8 cellular contexts compared by ENCODE assay signal in the genomic region with DNA sequence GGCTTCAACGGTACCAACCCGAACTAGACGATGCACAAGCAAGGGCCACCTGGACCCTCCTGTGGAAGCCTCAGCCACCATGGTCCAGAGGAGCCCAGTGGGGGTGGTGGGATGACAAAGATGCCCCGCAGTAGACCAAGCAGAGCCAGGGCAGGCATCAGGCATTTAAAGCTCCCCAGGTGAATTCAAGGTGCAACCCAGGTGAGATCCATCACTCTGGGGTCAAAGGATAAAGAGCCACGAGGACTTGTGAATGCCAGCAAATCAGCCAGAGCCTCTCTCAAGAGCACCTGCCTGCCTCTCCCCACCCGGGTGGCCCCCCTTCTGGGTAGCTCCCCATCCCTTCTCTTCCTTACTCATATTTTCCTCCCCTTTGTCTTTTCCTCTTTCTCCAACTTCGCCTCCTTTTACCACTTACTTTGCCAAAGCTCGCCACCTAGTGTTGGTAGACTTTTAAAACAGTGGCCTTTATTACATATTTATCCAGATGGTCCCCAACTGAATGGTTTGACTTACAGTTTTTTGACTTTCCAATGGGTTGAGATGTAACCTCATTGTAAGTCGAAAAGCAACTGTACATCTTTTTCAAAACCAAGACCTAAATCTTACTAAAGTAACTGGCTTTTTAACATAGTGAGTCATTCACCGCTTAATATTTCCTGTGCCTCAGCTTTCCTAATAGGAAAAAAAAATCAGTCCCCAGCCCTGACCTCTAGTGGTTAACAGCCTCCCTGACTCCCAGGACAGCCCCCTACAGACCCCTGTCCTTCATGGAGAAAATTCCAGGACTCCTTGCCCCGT. TPM values are rescaled to one million over a fixed set of nuclear protein-coding genes. Genes with fewer than 3 reads are reported as not detected.
DNase-seq lines count a peak whose midpoint lies in the region; ATAC-seq, FAIRE-seq and TF ChIP-seq lines count a peak whose summit lies in the region.

No MANE protein-coding gene starts in this region.

- H4K20me1 ChIP-seq in endothelial cell of umbilical vein (replicated peaks; ENCODE audit: control insufficient read depth, extremely low read depth, insufficient read depth, low read length), result no peaks in the 10 kb centered on the region

- peaks cover 4 to 10% of the 10 kb centered on the region in 2 experiments for H3K27me3 ChIP-seq in endothelial cell of umbilical vein (ENCODE audit: control insufficient read depth in 2 of 2, insufficient read depth in 2 of 2, low read length in 2 of 2)

- no peaks in the 10 kb centered on the region for H3K4me1 ChIP-seq in endothelial cell of umbilical vein (ENCODE audit: control insufficient read depth, extremely low read depth, insufficient read depth, low read length)

- no peaks in the 10 kb centered on the region for H3K79me2 ChIP-seq in endothelial cell of umbilical vein (ENCODE audit: control insufficient read depth, insufficient read depth, low read length)

- H3K36me3 ChIP-seq in endothelial cell of umbilical vein (ENCODE audit: control insufficient read depth in 2 of 2, extremely low read depth in 1 of 2, insufficient read depth in 2 of 2, low read length in 2 of 2), result no peaks in the 10 kb centered on the region

- in situ Hi-C loops in SK-MEL-5 (cut with HindIII; ENCODE audit: low pct_unique_long_range_greater_than_20kb, low sequenced_read_pairs), result no loop called here

- no peaks in the 10 kb centered on the region for H3K36me3 Mint-ChIP-seq in mesothelial cell of epicardium

- intact Hi-C loops in endothelial cell of umbilical vein (cut with micrococcal nuclease), result no loop called here

- no peak for TF ChIP-seq POLR2A in endothelial cell of umbilical vein (IDR thresholded peaks at IDR 0.05; ENCODE audit: low read depth, low read length)

- TF ChIP-seq CTCF in endothelial cell of umbilical vein (IDR thresholded peaks at IDR 0.05; ENCODE audit: extremely low read depth in 1 of 2, insufficient read depth in 1 of 2, low read depth in 1 of 2, low read length in 2 of 2), result peak; percentile 43 to 52
- peak; percentile 57 for TF ChIP-seq CTCF in mesothelial cell of epicardium (IDR thresholded peaks at IDR 0.05; ENCODE audit: unreplicated experiment)

- FAIRE-seq in HTR-8/SVneo (lab: Jason Lieb, UNC) (no peak), endothelial cell of umbilical vein (lab: Jason Lieb, UNC) (peak; percentile 89)

- no peak for ATAC-seq in GM21526 (IDR thresholded peaks at IDR 0.05; ENCODE audit: low FRiP score, unreplicated experiment)
- ATAC-seq in HG03342 (IDR thresholded peaks at IDR 0.05; ENCODE audit: unreplicated experiment), result no peak

- H3K4me1 Mint-ChIP-seq in mesothelial cell of epicardium, result no peaks in the 10 kb centered on the region

- no peak overlapping the region for H3K9ac ChIP-seq in endothelial cell of umbilical vein (replicated peaks; ENCODE audit: extremely low read depth, insufficient read depth, low read length)

- CTCF ChIA-PET in endothelial cell of umbilical vein (lab: Charles Lee), result interaction anchor here (0.7 to 3.2 kb wide), 33 partner anchors 9 to 482 kb away, joined by 3 to 56 read pairs (median 4); a partner anchor contains a TSS

- H3K27me3 Mint-ChIP-seq in mesothelial cell of epicardium (ENCODE audit: low read depth), result peaks cover 47% of the 10 kb centered on the region

- no peak overlapping the region for H2AFZ ChIP-seq in endothelial cell of umbilical vein (ENCODE audit: low read depth, low read length)

- H3K4me3 ChIP-seq in endothelial cell of umbilical vein (replicated peaks in 1 of 3; ENCODE audit: insufficient read depth in 1 of 3, low read depth in 1 of 3, low read length in 3 of 3), result no peak overlapping the region

- no peak overlapping the region for H3K27ac Mint-ChIP-seq in mesothelial cell of epicardium

- H3K9me1 ChIP-seq in endothelial cell of umbilical vein (replicated peaks; ENCODE audit: control insufficient read depth, extremely low read depth, insufficient read depth, low read length), result no peaks in the 10 kb centered on the region

- peaks cover 12% of the 10 kb centered on the region for H3K9me3 Mint-ChIP-seq in mesothelial cell of epicardium

- BruUV-seq in endothelial cell of umbilical vein (replicated peaks; lab: Mats Ljungman, UMichigan), result no TSS peak

- DNase-seq in NCI-H2081 (lab: John Stamatoyannopoulos, UW) (peak; percentile 47 to 54), NCI-H2081 treated with DMSO at 0.1 percent for 48 hours (lab: John Stamatoyannopoulos, UW) (no peak), HTR-8/SVneo (ENCODE audit: insufficient read length, low spot score) (peak; percentile 49), SK-MEL-5 (ENCODE audit: low read depth, low spot score) (peak; percentile 71), endothelial cell of umbilical vein (ENCODE audit: low read depth, low spot score) (peak; percentile 66), mesothelial cell of epicardium (ENCODE audit: low spot score in 2 of 2, unreplicated experiment in 2 of 2) (no peak)

- POLR2A ChIA-PET in endothelial cell of umbilical vein (lab: Charles Lee), result no interaction called here

- H3K9me3 ChIP-seq in endothelial cell of umbilical vein (replicated peaks; ENCODE audit: control insufficient read depth, insufficient read depth, low read length), result no peaks in the 10 kb centered on the region

- dilution Hi-C loops in endothelial cell of umbilical vein (cut with MboI; ENCODE audit: extremely low pct_ligation_motif_present, low sequenced_read_pairs), result no loop called here

- no peak overlapping the region for H3K4me3 Mint-ChIP-seq in mesothelial cell of epicardium

- no peak overlapping the region for H3K4me2 ChIP-seq in endothelial cell of umbilical vein (ENCODE audit: insufficient read depth, low read length)

- H3K27ac ChIP-seq in endothelial cell of umbilical vein (ENCODE audit: insufficient read depth, low read depth, low read length), result no peak overlapping the region

TF ChIP-seq in endothelial cell of umbilical vein, 7 proteins besides CTCF, POLR2A, EP300 and RAD21:
- TF ChIP-seq EZH2 (IDR thresholded peaks at IDR 0.05; ENCODE audit: borderline replicate concordance, low read depth, low read length, severe bottlenecking) (no peak), JUN (IDR thresholded peaks at IDR 0.05; ENCODE audit: borderline replicate concordance, insufficient read depth, insufficient read length, low read depth) (no peak), POLR2AphosphoS5 (IDR thresholded peaks at IDR 0.05; ENCODE audit: insufficient read depth, low read depth, low read length) (no peak), FOS (IDR thresholded peaks at IDR 0.05; ENCODE audit: borderline replicate concordance, insufficient read depth, low read length) (peak; percentile 62)
- TF ChIP-seq, protein P1, sequence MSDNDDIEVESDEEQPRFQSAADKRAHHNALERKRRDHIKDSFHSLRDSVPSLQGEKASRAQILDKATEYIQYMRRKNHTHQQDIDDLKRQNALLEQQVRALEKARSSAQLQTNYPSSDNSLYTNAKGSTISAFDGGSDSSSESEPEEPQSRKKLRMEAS (IDR thresholded peaks at IDR 0.05; ENCODE audit: insufficient read depth, insufficient read length), result no peak

RNA-seq across cellular contexts. Expression of a gene that starts 18.8 kb away (rescaled TPM):
- total RNA-seq in SK-MEL-5 (2014; rRNA removed; shearing (Covaris generic)), result not detected in 2 replicates
- polyA plus RNA-seq in SK-MEL-5 (2015; cell fraction: cytosol; rRNA removed), result not detected in 2 replicates
- polyA plus RNA-seq in SK-MEL-5 (2015; cell fraction: nucleus; rRNA removed), result not detected in 2 replicates
- total RNA-seq in endothelial cell of umbilical vein (not detected in 2 replicates), mesothelial cell of epicardium (0.91 to 1.5 TPM (median 1.5 TPM) in 3 replicates)
- polyA plus RNA-seq in endothelial cell of umbilical vein, result not detected in 2 replicates
- polyA plus RNA-seq in endothelial cell of umbilical vein (2011; cell fraction: cytosol; rRNA removed), result not detected in 2 replicates
- polyA plus RNA-seq in endothelial cell of umbilical vein (2011; cell fraction: nucleus; rRNA removed), result not detected in 2 replicates
- polyA plus RNA-seq in endothelial cell of umbilical vein (2012), result not detected in 2 replicates
- polyA minus RNA-seq in endothelial cell of umbilical vein, result not detected in 2 replicates
- not detected for polyA minus RNA-seq in endothelial cell of umbilical vein (2011; cell fraction: cytosol; rRNA and poly(A)+ RNA removed)
- not detected in 2 replicates for polyA minus RNA-seq in endothelial cell of umbilical vein (2011; cell fraction: nucleus; rRNA and poly(A)+ RNA removed)

RNA-seq across cellular contexts. Expression of a gene that starts 43.3 kb away (rescaled TPM):
- total RNA-seq in SK-MEL-5 (2014; rRNA removed; shearing (Covaris generic)), result not detected in 2 replicates
- polyA plus RNA-seq in SK-MEL-5 (2015; cell fraction: cytosol; rRNA removed), result not detected in 2 replicates
- polyA plus RNA-seq in SK-MEL-5 (2015; cell fraction: nucleus; rRNA removed), result not detected in 2 replicates
- total RNA-seq in endothelial cell of umbilical vein, result not detected in 2 replicates
- not detected in 2 replicates for polyA plus RNA-seq in endothelial cell of umbilical vein
- polyA plus RNA-seq in endothelial cell of umbilical vein (2011; cell fraction: cytosol; rRNA removed), result not detected in 2 replicates
- polyA plus RNA-seq in endothelial cell of umbilical vein (2011; cell fraction: nucleus; rRNA removed), result not detected in 2 replicates
- polyA plus RNA-seq in endothelial cell of umbilical vein (2012), result not detected in 2 replicates
- polyA minus RNA-seq in endothelial cell of umbilical vein, result not detected in 2 replicates
- polyA minus RNA-seq in endothelial cell of umbilical vein (2011; cell fraction: cytosol; rRNA and poly(A)+ RNA removed), result not detected
- polyA minus RNA-seq in endothelial cell of umbilical vein (2011; cell fraction: nucleus; rRNA and poly(A)+ RNA removed), result not detected in 2 replicates
- total RNA-seq in mesothelial cell of epicardium, result not detected in 3 replicates

Comparison
In these comparisons a context has a peak if more than half of its experiments do, and no peak if none do; other contexts are left out.
1. DNase-seq: peak in NCI-H2081 (2 of 2), HTR-8/SVneo (single experiment), SK-MEL-5 (single experiment) and endothelial cell of umbilical vein (single experiment); none in NCI-H2081 treated with DMSO at 0.1 percent for 48 hours (single experiment) and mesothelial cell of epicardium (0 of 2).